Comparison of ENCODE assay signal across 8 cellular contexts in genomic region chr11:31369348-31370329, GRCh38. TPM values are rescaled to one million over a fixed set of nuclear protein-coding genes. Genes with fewer than 3 reads are reported as not detected.
A peak's percentile ranks its signal among the peaks of the same experiment; 100 is the strongest.
DNase-seq lines count a peak whose midpoint lies in the region; ATAC-seq lines count a peak whose summit lies in the region.

TSS of gene DCDC1 (minus strand) at chr11:31369739. CDS start at chr11:31328280, 41,459 bp downstream.
TSS of gene DNAJC24 (plus strand) at chr11:31369860. CDS start at chr11:31370749, 889 bp downstream.

- no peak within 1 kb of the TSS for H3K23ac ChIP-seq in mesenchymal stem cell (ENCODE audit: low read length in 2 of 2)

- H3K4me2 ChIP-seq in mesenchymal stem cell (ENCODE audit: low read length, poor library complexity, severe bottlenecking), result peak within 1 kb of the TSS; percentile 84

- no peak within 1 kb of the TSS for H4K91ac ChIP-seq in mesenchymal stem cell (ENCODE audit: low read length)

- peak within 1 kb of the TSS in 1 of 2 experiments; percentile 50 for H3K18ac ChIP-seq in mesenchymal stem cell (ENCODE audit: low read depth in 1 of 2, low read length in 2 of 2)

- H3K4me1 ChIP-seq in endocrine pancreas (ENCODE audit: control insufficient read depth, insufficient read depth, low read length) (peaks cover 20% of the 10 kb centered on the region), mesenchymal stem cell (ENCODE audit: control insufficient read depth, insufficient read depth, low read depth, low read length) (no peaks in the 10 kb centered on the region)

- H3K4ac ChIP-seq in mesenchymal stem cell (ENCODE audit: low read depth in 1 of 2, low read length in 2 of 2), result peak within 1 kb of the TSS in 1 of 2 experiments; percentile 67

- peak within 1 kb of the TSS; percentile 94 for H2AFZ ChIP-seq in mesenchymal stem cell (ENCODE audit: low read depth, low read length)

- H2BK5ac ChIP-seq in mesenchymal stem cell (ENCODE audit: low read depth, low read length, poor library complexity, severe bottlenecking), result no peak within 1 kb of the TSS

- H3K9me3 ChIP-seq in endocrine pancreas (ENCODE audit: control insufficient read depth, low read length) (no peaks in the 10 kb centered on the region), mesenchymal stem cell (ENCODE audit: control insufficient read depth, low read length) (no peaks in the 10 kb centered on the region)

- WGBS in mesenchymal stem cell, result under 1% methylated on average over 48 of the region's 53 CpGs

- H3K27ac ChIP-seq in mesenchymal stem cell (ENCODE audit: low read length, poor library complexity, severe bottlenecking), result peak within 1 kb of the TSS; percentile 69

- H3K36me3 ChIP-seq in endocrine pancreas (ENCODE audit: control insufficient read depth, insufficient read depth, low read length), result no peaks in the 10 kb centered on the region
- no peaks in the 10 kb centered on the region for H3K36me3 ChIP-seq in mesenchymal stem cell (ENCODE audit: control insufficient read depth in 1 of 2, insufficient read depth in 2 of 2, low read depth in 1 of 2, low read length in 2 of 2)

- ATAC-seq in GM21367 (IDR thresholded peaks at IDR 0.05; ENCODE audit: unreplicated experiment), result peak; percentile 99

- H3K79me1 ChIP-seq in mesenchymal stem cell (replicated peaks; ENCODE audit: low read length, poor library complexity, severe bottlenecking), result peaks cover 12% of the 10 kb centered on the region

- H2BK120ac ChIP-seq in mesenchymal stem cell (ENCODE audit: low read depth, low read length), result no peak within 1 kb of the TSS

- peak within 1 kb of the TSS; percentile 98 for H3K9ac ChIP-seq in endocrine pancreas (ENCODE audit: control insufficient read depth, insufficient read depth, low read length)
- peak within 1 kb of the TSS; percentile 99 for H3K9ac ChIP-seq in mesenchymal stem cell (ENCODE audit: low read length)

- no peak within 1 kb of the TSS for H2BK15ac ChIP-seq in mesenchymal stem cell (ENCODE audit: low read depth, poor library complexity, severe bottlenecking)

- DNase-seq in COR-L47 (lab: John Stamatoyannopoulos, UW) (peak; percentile 96), HT1080 (ENCODE audit: low read depth) (peak; percentile 89), NOMO-1 (lab: John Stamatoyannopoulos, UW; ENCODE audit: unreplicated experiment in 2 of 2) (peak; percentile 88 to 89), mesenchymal stem cell (peak; percentile 95)
- peak; percentile 69 to 81 (median 74) for DNase-seq in activated CD8-positive, alpha-beta memory T cell treated with anti-CD3 and anti-CD28 coated beads for 48 hours (ENCODE audit: low read depth in 2 of 3, low spot score in 2 of 3)
- peak; percentile 83 for DNase-seq in stimulated activated CD8-positive, alpha-beta memory T cell treated with anti-CD3 and anti-CD28 coated beads, Interleukin-12 subunit alpha, Interleukin-12 subunit beta, amount 100 ng/mL, for 24 hours (ENCODE audit: extremely low read depth)

- H2AK5ac ChIP-seq in mesenchymal stem cell (ENCODE audit: low read length, severe bottlenecking), result no peak within 1 kb of the TSS

- H3K27me3 ChIP-seq in endocrine pancreas (ENCODE audit: control insufficient read depth, insufficient read depth, low read length) (no peaks in the 10 kb centered on the region), mesenchymal stem cell (ENCODE audit: control insufficient read depth in 1 of 2, insufficient read depth in 1 of 2, low read length in 2 of 2) (no peaks in the 10 kb centered on the region)

- H3K14ac ChIP-seq in mesenchymal stem cell (ENCODE audit: low read length in 2 of 2), result peak within 1 kb of the TSS in 1 of 2 experiments; percentile 75

- peak within 1 kb of the TSS; percentile 95 for H4K8ac ChIP-seq in mesenchymal stem cell (ENCODE audit: low read length)

- H3K4me3 ChIP-seq in endocrine pancreas (ENCODE audit: control insufficient read depth, insufficient read depth, low read length), result peak within 1 kb of the TSS; percentile 98
- peak within 1 kb of the TSS; percentile 84 to 100 for H3K4me3 ChIP-seq in mesenchymal stem cell (ENCODE audit: insufficient read depth in 1 of 2, low read depth in 1 of 2, low read length in 2 of 2)

- H2BK12ac ChIP-seq in mesenchymal stem cell (ENCODE audit: low read length in 2 of 2), result peak within 1 kb of the TSS in 1 of 2 experiments; percentile 50

RNA-seq across cellular contexts. Expression of gene DCDC1, which starts in this region (rescaled TPM):
- not detected in 2 replicates for total RNA-seq in HT1080 (2014; rRNA removed; shearing (Covaris generic))
- polyA plus RNA-seq in HT1080 (2015; cell fraction: cytosol; rRNA removed), result 0.09 TPM in 1 of 2 replicates, not detected in the other
- polyA plus RNA-seq in HT1080 (2015; cell fraction: nucleus; rRNA removed), result not detected in 2 replicates
- 0.07 TPM for polyA plus RNA-seq in mesenchymal stem cell (2013, experiment 1 of 2)
- not detected for polyA plus RNA-seq in mesenchymal stem cell (2013, experiment 2 of 2)

RNA-seq across cellular contexts. Expression of gene DNAJC24, which starts in this region (rescaled TPM):
- total RNA-seq in HT1080 (2014; rRNA removed; shearing (Covaris generic)), result 9.4 and 12.0 TPM in 2 replicates
- 18.7 and 21.3 TPM in 2 replicates for polyA plus RNA-seq in HT1080 (2015; cell fraction: cytosol; rRNA removed)
- 22.5 and 22.9 TPM in 2 replicates for polyA plus RNA-seq in HT1080 (2015; cell fraction: nucleus; rRNA removed)
- 10.2 TPM for polyA plus RNA-seq in mesenchymal stem cell (2013, experiment 1 of 2)
- 9.6 TPM for polyA plus RNA-seq in mesenchymal stem cell (2013, experiment 2 of 2)

Comparison
In these comparisons a context has a peak if more than half of its experiments do, and no peak if none do; other contexts are left out.
1. Peak in every context shown above with its lines: DNase-seq, ATAC-seq, H3K4me3 ChIP-seq and H3K27ac ChIP-seq.